ENCODE assay signal across 9 cellular contexts in genomic region chr20:50561379-50562078, GRCh38. TPM values are rescaled to one million over a fixed set of nuclear protein-coding genes. Genes with fewer than 3 reads are reported as not detected.
DNase-seq lines count a peak whose midpoint lies in the region; ATAC-seq, FAIRE-seq and TF ChIP-seq lines count a peak whose summit lies in the region.
"Had no signal": no experiment of that assay in that cellular context is flagged by ENCODE, and none has a peak within 500 bp of the region (broad histone marks: within the 10 kb centered on the region; RNA-seq: fewer than 3 reads in every experiment).

No MANE protein-coding gene starts in this region.

- no peaks in the 10 kb centered on the region for H3K9me1 ChIP-seq in endothelial cell of umbilical vein (replicated peaks; ENCODE audit: control insufficient read depth, extremely low read depth, insufficient read depth, low read length)

- peak overlapping the region in 1 of 3 experiments; percentile 3 for H3K4me3 ChIP-seq in endothelial cell of umbilical vein (replicated peaks in 1 of 3; ENCODE audit: insufficient read depth in 1 of 3, low read depth in 1 of 3, low read length in 3 of 3)

- intact Hi-C loops in endothelial cell of umbilical vein (cut with micrococcal nuclease) = loop anchor here (1.0 kb wide), 3 partner anchors 20 to 51 kb away; partner anchors contain the start of gene PTPN1

- H3K27me3 ChIP-seq in endothelial cell of umbilical vein (ENCODE audit: control insufficient read depth in 2 of 2, insufficient read depth in 2 of 2, low read length in 2 of 2) = no peaks in the 10 kb centered on the region

- peak overlapping the region; percentile 82 for H3K4me3 Mint-ChIP-seq in HFFc6

- no TSS peak for BruUV-seq in endothelial cell of umbilical vein (replicated peaks; lab: Mats Ljungman, UMichigan)

- peak overlapping the region; percentile 50 for H3K4me2 ChIP-seq in endothelial cell of umbilical vein (ENCODE audit: insufficient read depth, low read length)

- H3K27ac ChIP-seq in endothelial cell of umbilical vein (ENCODE audit: insufficient read depth, low read depth, low read length) = peak overlapping the region; percentile 84

- POLR2A ChIA-PET in endothelial cell of umbilical vein (lab: Charles Lee) = interaction anchor here (0.6 to 1.6 kb wide), 4 partner anchors 18 to 51 kb away, joined by 3 to 16 read pairs (median 5); partner anchors contain the start of gene PTPN1

- CTCF ChIA-PET in endothelial cell of umbilical vein (lab: Charles Lee) = interaction anchor here (0.6 to 11.7 kb wide), 15 partner anchors 8 to 100 kb away, joined by 3 to 99 read pairs (median 6); partner anchors contain the start of gene PTPN1

- H3K9me3 Mint-ChIP-seq in HFFc6 = no peaks in the 10 kb centered on the region

- H3K9ac ChIP-seq in endothelial cell of umbilical vein (replicated peaks; ENCODE audit: extremely low read depth, insufficient read depth, low read length) = peak overlapping the region; percentile 69

- H3K79me2 ChIP-seq in endothelial cell of umbilical vein (ENCODE audit: control insufficient read depth, insufficient read depth, low read length) = peaks cover 63% of the 10 kb centered on the region

- TF ChIP-seq CTCF in HFFc6 (IDR thresholded peaks at IDR 0.05) (no peak), endothelial cell of umbilical vein (IDR thresholded peaks at IDR 0.05; ENCODE audit: extremely low read depth in 1 of 2, insufficient read depth in 1 of 2, low read depth in 1 of 2, low read length in 2 of 2) (no peak)

- DNase-seq in HFFc6 = peak; percentile 95
- DNase-seq in activated CD4-positive, alpha-beta T cell treated with anti-CD3 and anti-CD28 coated beads for 4 hours = peak; percentile 73 to 78
- peak; percentile 97 for DNase-seq in endothelial cell of umbilical vein (ENCODE audit: low read depth, low spot score)
- DNase-seq in putamen (ENCODE audit: low spot score) = peak; percentile 63
- DNase-seq in NCI-H2029 treated with DMSO at 0.1 percent for 48 hours (lab: John Stamatoyannopoulos, UW) = no peak
- DNase-seq in GM19240 (ENCODE audit: insufficient read length, low spot score) = no peak

- no peak for ATAC-seq in HG03139 (IDR thresholded peaks at IDR 0.05; ENCODE audit: unreplicated experiment)
- no peak for ATAC-seq in HG02759 (IDR thresholded peaks at IDR 0.05; ENCODE audit: unreplicated experiment)

- no peaks in the 10 kb centered on the region for H3K9me3 ChIP-seq in endothelial cell of umbilical vein (replicated peaks; ENCODE audit: control insufficient read depth, insufficient read depth, low read length)

- H3K27me3 Mint-ChIP-seq in HFFc6 (ENCODE audit: insufficient read depth) = no peaks in the 10 kb centered on the region; the same call in none of the 2 replicates

- peaks cover 55% of the 10 kb centered on the region for H3K36me3 Mint-ChIP-seq in HFFc6 (ENCODE audit: low read depth)

- no peaks in the 10 kb centered on the region for H4K20me1 ChIP-seq in endothelial cell of umbilical vein (replicated peaks; ENCODE audit: control insufficient read depth, extremely low read depth, insufficient read depth, low read length)

- no peak overlapping the region for H2AFZ ChIP-seq in endothelial cell of umbilical vein (ENCODE audit: low read depth, low read length)

- H3K36me3 ChIP-seq in endothelial cell of umbilical vein (ENCODE audit: control insufficient read depth in 2 of 2, extremely low read depth in 1 of 2, insufficient read depth in 2 of 2, low read length in 2 of 2) = peaks cover 10 to 16% of the 10 kb centered on the region in 2 experiments

- H3K4me1 Mint-ChIP-seq in HFFc6 (ENCODE audit: low read depth) = peaks cover 69% of the 10 kb centered on the region

- TF ChIP-seq POLR2A in endothelial cell of umbilical vein (IDR thresholded peaks at IDR 0.05; ENCODE audit: low read depth, low read length) = no peak

- FAIRE-seq in endothelial cell of umbilical vein (lab: Jason Lieb, UNC) = peak; percentile 99
- FAIRE-seq: TTC549 had no signal

- dilution Hi-C loops in endothelial cell of umbilical vein (cut with MboI; ENCODE audit: extremely low pct_ligation_motif_present, low sequenced_read_pairs) = no loop called here

- H3K27ac Mint-ChIP-seq in HFFc6 = peak overlapping the region; percentile 98

- peaks cover 47% of the 10 kb centered on the region for H3K4me1 ChIP-seq in endothelial cell of umbilical vein (ENCODE audit: control insufficient read depth, extremely low read depth, insufficient read depth, low read length)

TF ChIP-seq in endothelial cell of umbilical vein, 7 proteins besides CTCF, POLR2A, EP300 and RAD21:
- TF ChIP-seq MAX (IDR thresholded peaks at IDR 0.05; ENCODE audit: insufficient read depth, insufficient read length) (peak; percentile 32), FOS (IDR thresholded peaks at IDR 0.05; ENCODE audit: borderline replicate concordance, insufficient read depth, low read length) (peak; percentile 99), JUN (IDR thresholded peaks at IDR 0.05; ENCODE audit: borderline replicate concordance, insufficient read depth, insufficient read length, low read depth) (peak; percentile 99), EZH2 (IDR thresholded peaks at IDR 0.05; ENCODE audit: borderline replicate concordance, low read depth, low read length, severe bottlenecking) (no peak), MYC (IDR thresholded peaks at IDR 0.05; ENCODE audit: low read depth, low read length) (peak; percentile 27), POLR2AphosphoS5 (IDR thresholded peaks at IDR 0.05; ENCODE audit: insufficient read depth, low read depth, low read length) (peak; percentile 65)
TF ChIP-seq in endothelial cell of umbilical vein: peak in this region for 5.

RNA-seq across cellular contexts. Expression of gene PTPN1, which starts 51.3 kb away (rescaled TPM):
- 10 to 100 TPM; 37.8 to 46.5 (median 45.2) TPM for total RNA-seq in HFFc6 (2021; fragmentation: NEBNext Ultra II Directional; extraction: Animal tissue kit (Norgen Biotek cat#: 25700))
- total RNA-seq in endothelial cell of umbilical vein = 57.7 and 64.3 TPM in 2 replicates
- polyA plus RNA-seq in endothelial cell of umbilical vein = 38.9 and 41.1 TPM in 2 replicates
- 46.3 and 46.5 TPM in 2 replicates for polyA plus RNA-seq in endothelial cell of umbilical vein (2011; cell fraction: cytosol; rRNA removed)
- polyA plus RNA-seq in endothelial cell of umbilical vein (2011; cell fraction: nucleus; rRNA removed) = 67.9 and 82.7 TPM in 2 replicates
- polyA plus RNA-seq in endothelial cell of umbilical vein (2012) = 54.6 and 69.0 TPM in 2 replicates
- 38.9 and 47.4 TPM in 2 replicates for polyA minus RNA-seq in endothelial cell of umbilical vein
- 14.3 TPM for polyA minus RNA-seq in endothelial cell of umbilical vein (2011; cell fraction: cytosol; rRNA and poly(A)+ RNA removed)
- 40.9 and 46.0 TPM in 2 replicates for polyA minus RNA-seq in endothelial cell of umbilical vein (2011; cell fraction: nucleus; rRNA and poly(A)+ RNA removed)

Comparison
In these comparisons a context has a peak if more than half of its experiments do, and no peak if none do; other contexts are left out.
1. DNase-seq: peak in HFFc6 (single experiment), activated CD4-positive, alpha-beta T cell treated with anti-CD3 and anti-CD28 coated beads for 4 hours (2 of 2), endothelial cell of umbilical vein (single experiment) and putamen (single experiment); none in NCI-H2029 treated with DMSO at 0.1 percent for 48 hours (single experiment) and GM19240 (single experiment).